ENCODE assay signal across 31 cellular contexts in genomic region chr4:40972722-40973121, GRCh38.
"Had no signal": no experiment of that assay in that cellular context is flagged by ENCODE, and none has a peak within 500 bp of the region (broad histone marks: within the 10 kb centered on the region; RNA-seq: fewer than 3 reads in every experiment).

No MANE protein-coding gene starts in this region.

- H3K4me1 ChIP-seq: adrenal gland, body of pancreas, breast epithelium had no signal

- H3K4me3 ChIP-seq: adrenal gland, ascending aorta, body of pancreas, breast epithelium, cardiac muscle cell had no signal

- H3K27ac ChIP-seq: adrenal gland, ascending aorta, body of pancreas, brain microvascular endothelial cell, breast epithelium, cardiac muscle cell had no signal

- ATAC-seq: activated naive CD4-positive, alpha-beta T cell treated with anti-CD3 and anti-CD28 coated beads, Interleukin-2, amount 50 U/mL, for 72 hours; activated naive CD8-positive, alpha-beta T cell treated with anti-CD3 and anti-CD28 coated beads, Interleukin-2, amount 50 U/mL, for 24 hours; activated T-cell treated with anti-CD3 and anti-CD28 coated beads, Interleukin-2, amount 50 U/mL, for 4 hours; activated T-cell treated with anti-CD3 and anti-CD28 coated beads, Interleukin-2, amount 50 U/mL, for 72 hours; activated T-helper 17 cell treated with anti-CD3 and anti-CD28 coated beads, Interleukin-2, amount 50 U/mL, for 72 hours; body of pancreas had no signal

- H3K27me3 ChIP-seq: adrenal gland, ascending aorta, body of pancreas, brain microvascular endothelial cell, breast epithelium, cardiac muscle cell had no signal

- H3K9me3 ChIP-seq: adrenal gland, ascending aorta, body of pancreas, breast epithelium had no signal

- H3K36me3 ChIP-seq: adrenal gland, ascending aorta, breast epithelium, cardiac muscle cell had no signal

- DNase-seq: activated effector memory CD4-positive, alpha-beta T cell treated with anti-CD3 and anti-CD28 coated beads, Interleukin-2, amount 50 U/mL, for 16 hours; activated effector memory CD4-positive, alpha-beta T cell treated with Interleukin-2 at 50 U/mL for 16 hours; activated gamma-delta T cell; activated gamma-delta T cell treated with Interleukin-2 at 50 U/mL for 16 hours; activated naive CD4-positive, alpha-beta T cell; activated naive CD4-positive, alpha-beta T cell treated with anti-CD3 and anti-CD28 coated beads for 36 hours; activated naive CD4-positive, alpha-beta T cell treated with anti-CD3 and anti-CD28 coated beads, Interleukin-2, amount 10 ng/mL, durations not matched to agents 7 days and 5 days; activated naive CD4-positive, alpha-beta T cell treated with anti-CD3 and anti-CD28 coated beads, Interleukin-2, amount 50 U/mL, for 16 hours; activated naive CD4-positive, alpha-beta T cell treated with Interleukin-2 at 50 U/mL for 16 hours; activated naive CD8-positive, alpha-beta T cell treated with anti-CD3 and anti-CD28 coated beads for 36 hours; activated naive CD8-positive, alpha-beta T cell treated with anti-CD3 and anti-CD28 coated beads, Interleukin-2, amount 10 ng/mL, durations not matched to agents 7 days and 5 days; activated naive CD8-positive, alpha-beta T cell treated with anti-CD3 and anti-CD28 coated beads, Interleukin-2, amount 50 U/mL, for 24 hours; activated T-cell treated with anti-CD3 and anti-CD28 coated beads, Interleukin-2, amount 50 U/mL, for 24 hours; activated T-cell treated with anti-CD3 and anti-CD28 coated beads, Interleukin-2, amount 50 U/mL, for 4 hours; activated T-cell treated with anti-CD3 and anti-CD28 coated beads, Interleukin-2, amount 50 U/mL, for 48 hours; activated T-cell treated with anti-CD3 and anti-CD28 coated beads, Interleukin-2, amount 50 U/mL, for 72 hours; adrenal gland; amniotic stem cell; amygdala; anterior cingulate cortex; aorta; body of pancreas; brain microvascular endothelial cell; caudate nucleus; central memory CD4-positive, alpha-beta T cell; cerebellar nuclear complex had no signal
